ENCODE assay signal across 18 cellular contexts in genomic region chr14:56112781-56113180, GRCh38. TPM values are rescaled to one million over a fixed set of nuclear protein-coding genes. Genes with fewer than 3 reads are reported as not detected.
"Had no signal": no experiment of that assay in that cellular context is flagged by ENCODE, and none has a peak within 500 bp of the region (broad histone marks: within the 10 kb centered on the region; RNA-seq: fewer than 3 reads in every experiment).

No MANE protein-coding gene starts in this region.

- H3K4me3 Mint-ChIP-seq: activated naive CD8-positive, alpha-beta T cell treated with anti-CD3 and anti-CD28 coated beads, Interleukin-2, amount 10 ng/mL, durations not matched to agents 7 days and 5 days; brain; naive thymus-derived CD8-positive, alpha-beta T cell; stimulated activated naive CD8-positive, alpha-beta T cell treated with anti-CD3 and anti-CD28 coated beads, Interleukin-15, amount 100 ng/mL, for 72 hours had no signal

- H3K4me3 ChIP-seq: coronary artery, esophagus muscularis mucosa, left lung, mucosa of descending colon, sigmoid colon, spleen, testis, upper lobe of right lung had no signal

- H3K27ac Mint-ChIP-seq: activated naive CD8-positive, alpha-beta T cell treated with anti-CD3 and anti-CD28 coated beads, Interleukin-2, amount 10 ng/mL, durations not matched to agents 7 days and 5 days; brain; stimulated activated naive CD8-positive, alpha-beta T cell treated with anti-CD3 and anti-CD28 coated beads, Interleukin-15, amount 100 ng/mL, for 72 hours had no signal

- H3K27ac ChIP-seq: coronary artery, esophagus muscularis mucosa, parathyroid adenoma, sigmoid colon, testis, upper lobe of right lung had no signal

- H3K79me2 ChIP-seq: parathyroid adenoma had no signal

- H3K36me3 Mint-ChIP-seq: activated naive CD8-positive, alpha-beta T cell treated with anti-CD3 and anti-CD28 coated beads, Interleukin-2, amount 10 ng/mL, durations not matched to agents 7 days and 5 days; brain; naive thymus-derived CD8-positive, alpha-beta T cell had no signal

- ATAC-seq: activated CD4-positive, CD25-positive, alpha-beta regulatory T cell treated with anti-CD3 and anti-CD28 coated beads, Interleukin-2, amount 50 U/mL, for 24 hours; left lung; mucosa of descending colon; naive thymus-derived CD8-positive, alpha-beta T cell; stimulated activated naive CD8-positive, alpha-beta T cell treated with anti-CD3 and anti-CD28 coated beads, Interleukin-15, amount 100 ng/mL, for 72 hours; upper lobe of right lung had no signal

- H3K9me3 Mint-ChIP-seq: activated naive CD8-positive, alpha-beta T cell treated with anti-CD3 and anti-CD28 coated beads, Interleukin-2, amount 10 ng/mL, durations not matched to agents 7 days and 5 days; stimulated activated naive CD8-positive, alpha-beta T cell treated with anti-CD3 and anti-CD28 coated beads, Interleukin-15, amount 100 ng/mL, for 72 hours had no signal

- H3K4me1 ChIP-seq: parathyroid adenoma, testis had no signal

- H3K27me3 ChIP-seq: esophagus muscularis mucosa, left lung, sigmoid colon, spleen, testis, upper lobe of right lung had no signal

- H3K9ac ChIP-seq: parathyroid adenoma had no signal

- H3K36me3 ChIP-seq: esophagus muscularis mucosa, left lung, sigmoid colon, spleen, upper lobe of right lung had no signal

- H2AFZ ChIP-seq: parathyroid adenoma had no signal

- H3K9me3 ChIP-seq: esophagus muscularis mucosa, left lung, mucosa of descending colon, sigmoid colon, spleen, testis, upper lobe of right lung had no signal

- DNase-seq: activated naive CD4-positive, alpha-beta T cell; activated naive CD8-positive, alpha-beta T cell treated with anti-CD3 and anti-CD28 coated beads, Interleukin-2, amount 10 ng/mL, durations not matched to agents 7 days and 5 days; activated T-cell treated with anti-CD3 and anti-CD28 coated beads for 4 hours; central memory CD4-positive, alpha-beta T cell; left lung; mucosa of descending colon; naive thymus-derived CD8-positive, alpha-beta T cell; sigmoid colon; spleen; stimulated activated naive CD8-positive, alpha-beta T cell treated with anti-CD3 and anti-CD28 coated beads, Interleukin-15, amount 100 ng/mL, for 72 hours; testis; upper lobe of right lung had no signal

- H3K27me3 Mint-ChIP-seq: naive thymus-derived CD8-positive, alpha-beta T cell; stimulated activated naive CD8-positive, alpha-beta T cell treated with anti-CD3 and anti-CD28 coated beads, Interleukin-15, amount 100 ng/mL, for 72 hours had no signal

RNA-seq across cellular contexts. Expression of gene PELI2, which starts 5.4 kb away (rescaled TPM):
- polyA plus RNA-seq: keratinocyte had no signal
